ENCODE assay signal across 15 cellular contexts in genomic region chr6:122753688-122754056, GRCh38. TPM values are rescaled to one million over a fixed set of nuclear protein-coding genes. Genes with fewer than 3 reads are reported as not detected.
DNase-seq lines count a peak whose midpoint lies in the region; ATAC-seq and TF ChIP-seq lines count a peak whose summit lies in the region.
"Had no signal": no experiment of that assay in that cellular context is flagged by ENCODE, and none has a peak within 500 bp of the region (broad histone marks: within the 10 kb centered on the region; RNA-seq: fewer than 3 reads in every experiment).

No MANE protein-coding gene starts in this region.

- H3K4me3 ChIP-seq in ACC112 (ENCODE audit: low read depth, low read length) (peak overlapping the region; percentile 58), Loucy (ENCODE audit: low read length, poor library complexity, severe bottlenecking) (no peak overlapping the region), lung (no peak overlapping the region), neural progenitor cell (no peak overlapping the region)

- no peak overlapping the region for H3K27ac Mint-ChIP-seq in neural progenitor cell
- H3K27ac Mint-ChIP-seq: activated T-helper 17 cell treated with anti-CD3 and anti-CD28 coated beads, Interleukin-2, amount 50 U/mL, for 72 hours had no signal

- H3K4me1 Mint-ChIP-seq in neural progenitor cell, result peaks cover 25% of the 10 kb centered on the region

- no peaks in the 10 kb centered on the region for H3K9me3 ChIP-seq in Loucy (ENCODE audit: insufficient read depth, low read depth, low read length)
- no peaks in the 10 kb centered on the region for H3K9me3 ChIP-seq in lung (ENCODE audit: control insufficient read depth in 2 of 2, insufficient read depth in 1 of 2, low read length in 1 of 2)
- no peaks in the 10 kb centered on the region for H3K9me3 ChIP-seq in neural progenitor cell (ENCODE audit: low read depth)

- DNase-seq in amniotic epithelial cell (ENCODE audit: low read depth), result peak; percentile 14
- DNase-seq in lung (ENCODE audit: low spot score), result peak; percentile 50
- DNase-seq in hippocampal formation (lab: John Stamatoyannopoulos, UW), result no peak
- DNase-seq in neural progenitor cell (ENCODE audit: low spot score), result no peak
- DNase-seq: NCI-H1092 treated with DMSO at 0.1 percent for 48 hours, WERI-Rb-1 had no signal

- H3K4me1 ChIP-seq in ACC112 (ENCODE audit: control insufficient read depth, insufficient read depth, low read length, unreplicated experiment) (no peaks in the 10 kb centered on the region), Loucy (ENCODE audit: insufficient read depth, low read length, poor library complexity, severe bottlenecking) (peaks cover 5% of the 10 kb centered on the region), lung (ENCODE audit: control insufficient read depth in 2 of 2, insufficient read depth in 2 of 2, low read length in 2 of 2) (peaks cover 0 to 2% of the 10 kb centered on the region in 2 donors), neural progenitor cell (peaks cover 32% of the 10 kb centered on the region)

- peaks cover 4% of the 10 kb centered on the region for H3K36me3 Mint-ChIP-seq in neural progenitor cell

- no peak overlapping the region for H3K27ac ChIP-seq in ACC112 (ENCODE audit: low read depth, low read length)
- H3K27ac ChIP-seq in lung (ENCODE audit: low read depth in 1 of 2, low read length in 1 of 2), result no peak overlapping the region
- no peak overlapping the region for H3K27ac ChIP-seq in neural progenitor cell
- H3K27ac ChIP-seq: HL-60, WERI-Rb-1 had no signal

- H3F3A ChIP-seq in Loucy (ENCODE audit: low read depth) (no peaks in the 10 kb centered on the region), neural progenitor cell (ENCODE audit: low read depth) (peaks cover 8% of the 10 kb centered on the region)

- 47 to 60% methylated on average over 5 of the region's 5 CpGs for WGBS in lung, 2 donors

- TF ChIP-seq CTCF in Loucy (conservative IDR thresholded peaks at IDR 0.05; ENCODE audit: low read length) (no peak), lung (IDR thresholded peaks at IDR 0.05; ENCODE audit: control extremely low read depth, extremely low read depth) (no peak), neural progenitor cell (IDR thresholded peaks at IDR 0.05) (no peak)

- no peak overlapping the region for H3K4me3 Mint-ChIP-seq in neural progenitor cell
- H3K4me3 Mint-ChIP-seq: activated T-helper 17 cell treated with anti-CD3 and anti-CD28 coated beads, Interleukin-2, amount 50 U/mL, for 72 hours had no signal

- H3K9me2 ChIP-seq in Loucy (replicated peaks; ENCODE audit: low read depth, low read length), result no peaks in the 10 kb centered on the region

- ATAC-seq in lung (ENCODE audit: insufficient read depth, low FRiP score) (peak; percentile 53), GM18505 (IDR thresholded peaks at IDR 0.05; ENCODE audit: unreplicated experiment) (no peak), GM18909 (IDR thresholded peaks at IDR 0.05; ENCODE audit: poor library complexity, unreplicated experiment) (no peak)
- ATAC-seq: activated T-helper 17 cell treated with anti-CD3 and anti-CD28 coated beads, Interleukin-2, amount 50 U/mL, for 72 hours had no signal

- no peaks in the 10 kb centered on the region for H3K27me3 ChIP-seq in ACC112 (ENCODE audit: insufficient read depth, low read length)
- H3K27me3 ChIP-seq in Loucy (ENCODE audit: insufficient read depth, low read length, poor library complexity, severe bottlenecking), result no peaks in the 10 kb centered on the region
- no peaks in the 10 kb centered on the region for H3K27me3 ChIP-seq in lung (ENCODE audit: control insufficient read depth, insufficient read depth)
- no peaks in the 10 kb centered on the region for H3K27me3 ChIP-seq in neural progenitor cell

- H3K36me3 ChIP-seq in ACC112 (ENCODE audit: insufficient read depth, low read length) (no peaks in the 10 kb centered on the region), Loucy (ENCODE audit: insufficient read depth, low read length) (no peaks in the 10 kb centered on the region), lung (ENCODE audit: control insufficient read depth in 2 of 2, insufficient read depth in 2 of 2, low read length in 2 of 2) (no peaks in the 10 kb centered on the region), neural progenitor cell (no peaks in the 10 kb centered on the region)
- H3K36me3 ChIP-seq: WERI-Rb-1 had no signal

- H4K20me1 ChIP-seq in Loucy (ENCODE audit: insufficient read depth, low read length, poor library complexity, severe bottlenecking) (no peaks in the 10 kb centered on the region), neural progenitor cell (ENCODE audit: low read depth) (no peaks in the 10 kb centered on the region)

- H3K4me2 ChIP-seq in Loucy (ENCODE audit: low read depth, low read length, poor library complexity, severe bottlenecking), result peak overlapping the region; percentile 5
- H3K4me2 ChIP-seq in neural progenitor cell, result no peak overlapping the region

- H3K9ac ChIP-seq in Loucy (ENCODE audit: low read depth, low read length, poor library complexity, severe bottlenecking) (no peak overlapping the region), neural progenitor cell (no peak overlapping the region)

- H3K79me2 ChIP-seq in ACC112 (ENCODE audit: control insufficient read depth, insufficient read depth, low read length, unreplicated experiment), result no peaks in the 10 kb centered on the region
- H3K79me2 ChIP-seq in Loucy (ENCODE audit: insufficient read depth, low read length), result no peaks in the 10 kb centered on the region
- no peaks in the 10 kb centered on the region for H3K79me2 ChIP-seq in neural progenitor cell (ENCODE audit: low read depth)

- H3K27me3 Mint-ChIP-seq in neural progenitor cell (ENCODE audit: insufficient read depth, low read depth), result peaks cover 6% of the 10 kb centered on the region
- H3K27me3 Mint-ChIP-seq: activated T-helper 17 cell treated with anti-CD3 and anti-CD28 coated beads, Interleukin-2, amount 50 U/mL, for 72 hours had no signal

- peaks cover 6% of the 10 kb centered on the region for H3K9me3 Mint-ChIP-seq in neural progenitor cell
- H3K9me3 Mint-ChIP-seq: activated T-helper 17 cell treated with anti-CD3 and anti-CD28 coated beads, Interleukin-2, amount 50 U/mL, for 72 hours had no signal

- TF ChIP-seq POLR2A in GM18505 (IDR thresholded peaks at IDR 0.05; ENCODE audit: borderline replicate concordance, extremely low read depth, insufficient read depth, insufficient read length), result no peak

- H2AFZ ChIP-seq in ACC112 (ENCODE audit: low read length, unreplicated experiment), result no peak overlapping the region
- H2AFZ ChIP-seq in Loucy (ENCODE audit: low read length), result peak overlapping the region; percentile 12; the same call in 1 of the 2 replicates
- no peak overlapping the region for H2AFZ ChIP-seq in neural progenitor cell (replicated peaks)

RNA-seq across cellular contexts. Expression of gene FABP7, which starts 25.8 kb away (rescaled TPM):
- 10 to 100 TPM in 1 of 2 donors, not detected in 1; 10.4 TPM for total RNA-seq in lung
- under 1 TPM in 1 of 2 donors, not detected in 1; 0.03 TPM for polyA plus RNA-seq in lung
- 37.3 and 58.2 TPM in 2 replicates for total RNA-seq in neural progenitor cell (ENCODE audit: low replicate concordance)
- total RNA-seq: activated T-helper 17 cell treated with anti-CD3 and anti-CD28 coated beads, Interleukin-2, amount 50 U/mL, for 72 hours; glomerular endothelial cell; lung microvascular endothelial cell had no signal
- polyA plus RNA-seq: BJ had no signal

RNA-seq across cellular contexts. Expression of gene SMPDL3A, which starts 35.4 kb away (rescaled TPM):
- total RNA-seq in lung, result 10 to 100 TPM; 22.4 to 55.2 TPM
- polyA plus RNA-seq in lung, result 10 to 100 TPM; 14.0 to 37.7 TPM
- total RNA-seq in neural progenitor cell (ENCODE audit: low replicate concordance), result 1.2 and 2.0 TPM in 2 replicates

Comparison
In these comparisons a context has a peak if more than half of its experiments do, and no peak if none do; other contexts are left out.
1. DNase-seq: peak in amniotic epithelial cell (single experiment) and lung (single experiment); none in hippocampal formation (0 of 2) and neural progenitor cell (single experiment).